Comparison of ENCODE assay signal across 25 cellular contexts in genomic region chrX:144840616-144841015, GRCh38.
"Had no signal": no experiment of that assay in that cellular context is flagged by ENCODE, and none has a peak within 500 bp of the region (broad histone marks: within the 10 kb centered on the region; RNA-seq: fewer than 3 reads in every experiment).

No MANE protein-coding gene starts in this region.

- H3K27me3 ChIP-seq: ascending aorta, cardiac muscle cell had no signal

- H3K4me3 ChIP-seq: ascending aorta, cardiac muscle cell, PC-9, SK-N-MC had no signal

- H3K9me3 ChIP-seq: ascending aorta had no signal

- H3K36me3 ChIP-seq: ascending aorta, cardiac muscle cell had no signal

- ATAC-seq: activated CD8-positive, alpha-beta memory T cell treated with anti-CD3 and anti-CD28 coated beads, Interleukin-2, amount 10 ng/mL, durations not matched to agents 7 days and 5 days; activated naive CD8-positive, alpha-beta T cell treated with anti-CD3 and anti-CD28 coated beads, Interleukin-2, amount 50 U/mL, for 24 hours; T-cell had no signal

- DNase-seq: activated B cell treated with CpG ODN at 0.5 μM for 24 hours; activated CD4-positive, alpha-beta T cell treated with anti-CD3 and anti-CD28 coated beads for 1 hour; activated CD4-positive, alpha-beta T cell treated with anti-CD3 and anti-CD28 coated beads, Interleukin-2, amount 10 ng/mL, durations not matched to agents 24 days and 14 days; activated CD4-positive, alpha-beta T cell treated with anti-CD3 and anti-CD28 coated beads, Interleukin-2, amount 50 U/mL, for 48 hours; activated CD8-positive, alpha-beta memory T cell treated with anti-CD3 and anti-CD28 coated beads, Interleukin-2, amount 10 ng/mL, durations not matched to agents 7 days and 5 days; activated effector memory CD4-positive, alpha-beta T cell treated with Interleukin-2 at 50 U/mL for 16 hours; activated naive CD4-positive, alpha-beta T cell; activated naive CD8-positive, alpha-beta T cell treated with anti-CD3 and anti-CD28 coated beads, Interleukin-2, amount 50 U/mL, for 24 hours; activated T-cell treated with anti-CD3 and anti-CD28 coated beads, Interleukin-2, amount 50 U/mL, for 24 hours; amniotic stem cell; NCI-H1048; NCI-H146; NCI-H187 treated with DMSO at 0.1 percent for 48 hours; NCI-H2081 treated with DMSO at 0.1 percent for 48 hours; NCI-H446; NCI-H524; SIG-M5; T-cell; T-helper 2 cell; T1000 had no signal

- H3K4me1 ChIP-seq: ascending aorta had no signal

- FAIRE-seq: TTC549 had no signal

- H3K27ac ChIP-seq: ascending aorta, cardiac muscle cell, PC-9, SK-N-MC had no signal
